In the genomic region with DNA sequence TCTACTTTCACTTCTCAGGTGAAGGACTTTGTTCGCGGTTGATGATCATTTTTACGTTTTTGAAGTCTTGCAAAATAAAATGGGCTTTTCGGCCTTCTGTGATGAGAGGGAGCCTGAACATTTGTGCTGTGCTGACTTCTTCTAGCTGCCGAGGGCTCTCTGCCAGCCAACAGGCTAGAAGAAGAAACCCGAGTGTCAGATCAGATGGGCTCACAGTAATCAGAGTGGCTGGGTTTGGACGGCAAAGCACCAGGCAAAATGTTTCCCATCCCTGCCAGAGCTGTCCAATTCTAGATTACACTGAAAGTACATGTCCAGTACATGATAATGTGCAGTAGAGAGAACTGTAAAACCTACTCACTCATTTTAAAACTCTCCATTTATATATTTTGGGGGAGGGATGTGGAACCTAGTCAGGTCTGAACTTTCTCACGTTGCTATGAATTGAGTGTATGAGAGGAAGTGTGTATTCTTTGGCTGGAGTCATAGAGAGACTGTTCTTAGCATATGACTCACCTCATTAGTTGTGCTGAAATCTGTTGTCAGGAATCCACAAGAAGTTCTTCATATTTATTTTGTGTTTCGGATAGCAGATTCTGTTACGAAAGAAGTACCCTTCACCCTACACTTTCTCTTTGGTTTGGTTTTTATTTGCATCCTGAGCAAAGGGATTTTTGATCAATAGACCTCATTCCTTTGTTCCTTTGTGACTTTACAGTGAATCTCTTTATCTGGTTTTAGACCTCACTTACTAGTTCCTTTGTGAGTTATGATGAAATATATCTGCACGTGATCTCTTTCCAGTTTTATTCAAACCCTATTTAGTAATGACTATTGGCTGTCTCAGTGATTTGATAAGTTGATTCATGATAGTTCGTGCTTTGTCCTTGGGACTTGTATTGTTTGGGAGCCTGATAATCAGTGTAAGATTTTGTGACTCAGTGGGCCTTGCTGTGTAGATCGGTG, we compare ENCODE assay signal across 8 cellular contexts. TPM values are rescaled to one million over a fixed set of nuclear protein-coding genes. Genes with fewer than 3 reads are reported as not detected.
DNase-seq lines count a peak whose midpoint lies in the region; ATAC-seq, FAIRE-seq and TF ChIP-seq lines count a peak whose summit lies in the region.

No MANE protein-coding gene starts in this region.

- no peaks in the 10 kb centered on the region for H3K27me3 ChIP-seq in mesendoderm (ENCODE audit: insufficient read depth, low read length, poor library complexity)

- CTCF ChIA-PET in AG04449 (lab: Yijun Ruan, JAX) = interaction anchor here (1.7 to 2.6 kb wide), 2 partner anchors 121 to 227 kb away, joined by 4 to 17 read pairs; no protein-coding TSS in a partner anchor
- CTCF ChIA-PET in activated naive CD4-positive, alpha-beta T cell treated with anti-CD3 and anti-CD28 coated beads, Interleukin-2, amount 10 ng/mL, durations not matched to agents 7 days and 5 days (lab: Charles Lee) = interaction anchor here (1.6 kb wide), 1 partner anchor 239 kb away, joined by 4 read pairs; no protein-coding TSS in a partner anchor

- peak overlapping the region; percentile 93 for H3K4me3 Mint-ChIP-seq in activated naive CD4-positive, alpha-beta T cell treated with anti-CD3 and anti-CD28 coated beads, Interleukin-2, amount 10 ng/mL, durations not matched to agents 7 days and 5 days

- H3K79me2 ChIP-seq in mesendoderm (ENCODE audit: control insufficient read depth, insufficient read depth, low read length) = peaks cover 84% of the 10 kb centered on the region

- peak; percentile 93 for DNase-seq in AG04449 (ENCODE audit: low read depth, low spot score)
- peak; percentile 30 for DNase-seq in GM18507 (ENCODE audit: extremely low spot score, insufficient read length, low read depth)
- DNase-seq in NCI-H460 (ENCODE audit: extremely low read depth, low read depth) = peak; percentile 63
- DNase-seq in activated naive CD4-positive, alpha-beta T cell treated with anti-CD3 and anti-CD28 coated beads, Interleukin-2, amount 10 ng/mL, durations not matched to agents 7 days and 5 days = peak; percentile 55
- peak; percentile 87 for DNase-seq in globus pallidus (ENCODE audit: low spot score)
- DNase-seq in pons (ENCODE audit: low spot score) = peak; percentile 92
- DNase-seq in mesendoderm = no peak

- FAIRE-seq in GM18507 (lab: Jason Lieb, UNC) = peak; percentile 85

- H3K9me3 Mint-ChIP-seq in activated naive CD4-positive, alpha-beta T cell treated with anti-CD3 and anti-CD28 coated beads, Interleukin-2, amount 10 ng/mL, durations not matched to agents 7 days and 5 days = no peaks in the 10 kb centered on the region

- H3K4ac ChIP-seq in mesendoderm (ENCODE audit: low read depth, low read length) = no peak overlapping the region

- H3K4me1 ChIP-seq in mesendoderm (ENCODE audit: control insufficient read depth, low read depth, low read length) = peaks cover 26% of the 10 kb centered on the region

- H3K18ac ChIP-seq in mesendoderm (ENCODE audit: low read length) = no peak overlapping the region

- peaks cover 80% of the 10 kb centered on the region for H3K4me1 Mint-ChIP-seq in activated naive CD4-positive, alpha-beta T cell treated with anti-CD3 and anti-CD28 coated beads, Interleukin-2, amount 10 ng/mL, durations not matched to agents 7 days and 5 days

- peaks cover 43% of the 10 kb centered on the region for H3K36me3 Mint-ChIP-seq in activated naive CD4-positive, alpha-beta T cell treated with anti-CD3 and anti-CD28 coated beads, Interleukin-2, amount 10 ng/mL, durations not matched to agents 7 days and 5 days

- H3K27ac Mint-ChIP-seq in activated naive CD4-positive, alpha-beta T cell treated with anti-CD3 and anti-CD28 coated beads, Interleukin-2, amount 10 ng/mL, durations not matched to agents 7 days and 5 days = peak overlapping the region; percentile 97

- H3K4me2 ChIP-seq in mesendoderm (ENCODE audit: low read length) = no peak overlapping the region

- H4K5ac ChIP-seq in mesendoderm (ENCODE audit: low read length) = no peak overlapping the region

- no peak for TF ChIP-seq CTCF in AG04449 (IDR thresholded peaks at IDR 0.05; ENCODE audit: insufficient read depth, low read length, missing control alignments)

- no peaks in the 10 kb centered on the region for H3K27me3 Mint-ChIP-seq in activated naive CD4-positive, alpha-beta T cell treated with anti-CD3 and anti-CD28 coated beads, Interleukin-2, amount 10 ng/mL, durations not matched to agents 7 days and 5 days

- H3K4me3 ChIP-seq in AG04449 (ENCODE audit: low read depth, low read length) (peak overlapping the region; percentile 31), mesendoderm (ENCODE audit: low read length) (no peak overlapping the region)

- peaks cover 5% of the 10 kb centered on the region for H3K79me1 ChIP-seq in mesendoderm (ENCODE audit: low read length)

- H2BK15ac ChIP-seq in mesendoderm (replicated peaks; ENCODE audit: low read depth) = no peak overlapping the region

- H3K36me3 ChIP-seq in mesendoderm (ENCODE audit: control insufficient read depth, insufficient read depth, low read length) = no peaks in the 10 kb centered on the region

- H2AK5ac ChIP-seq in mesendoderm (ENCODE audit: low read length) = no peak overlapping the region

- no peak overlapping the region for H3K27ac ChIP-seq in mesendoderm (ENCODE audit: low read depth, low read length)

- H2BK5ac ChIP-seq in mesendoderm (ENCODE audit: low read length) = no peak overlapping the region

- no CpG with 5 or more reads among the region's 13 CpGs for WGBS in mesendoderm (ENCODE audit: extremely low coverage, insufficient coverage, low lambda C conversion rate)

- H2BK120ac ChIP-seq in mesendoderm (ENCODE audit: low read depth, low read length) = no peak overlapping the region

- H3K56ac ChIP-seq in mesendoderm (ENCODE audit: low read length) = no peak overlapping the region

- H4K8ac ChIP-seq in mesendoderm (ENCODE audit: low read depth, low read length) = no peak overlapping the region

- peak; percentile 73 for ATAC-seq in HG02938 (IDR thresholded peaks at IDR 0.05; ENCODE audit: unreplicated experiment)

- H3K9ac ChIP-seq in mesendoderm (ENCODE audit: low read length) = no peak overlapping the region

- POLR2A ChIA-PET in AG04449 (lab: Yijun Ruan, JAX) = no interaction called here

- H3K23ac ChIP-seq in mesendoderm (ENCODE audit: low read length) = no peak overlapping the region

RNA-seq across cellular contexts. Expression of a gene that starts 4.8 kb away (rescaled TPM):
- 95.9 and 130 TPM in 2 replicates for total RNA-seq in NCI-H460 (2014; rRNA removed; shearing (Covaris generic))
- 29.8 and 36.4 TPM in 2 replicates for polyA plus RNA-seq in NCI-H460 (2014; cell fraction: nucleus; rRNA removed)
- polyA plus RNA-seq in mesendoderm (2013, experiment 1 of 2) = 182 TPM
- 180 TPM for polyA plus RNA-seq in mesendoderm (2013, experiment 2 of 2)
